8 cellular contexts compared by ENCODE assay signal in the genomic region with DNA sequence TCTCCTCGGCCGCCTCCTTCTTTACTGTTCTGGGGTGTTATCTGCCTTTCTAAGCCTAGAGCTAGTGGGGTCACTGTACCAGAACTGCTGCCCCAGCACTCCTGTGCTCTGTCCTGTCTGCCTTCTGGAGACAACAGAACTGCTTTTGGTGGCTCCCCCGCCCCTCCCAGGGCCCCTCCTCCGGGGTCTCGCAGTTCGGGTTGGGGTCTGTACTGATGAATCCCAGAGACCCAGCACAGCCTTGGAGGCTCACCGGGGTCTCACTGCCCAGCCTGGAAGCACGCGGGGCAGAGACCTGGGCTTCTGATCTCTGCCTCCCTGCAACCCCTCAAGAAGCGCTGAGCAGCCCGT. TPM values are rescaled to one million over a fixed set of nuclear protein-coding genes. Genes with fewer than 3 reads are reported as not detected.
DNase-seq lines count a peak whose midpoint lies in the region; ATAC-seq and TF ChIP-seq lines count a peak whose summit lies in the region.

No MANE protein-coding gene starts in this region.

- ATAC-seq in GM18502 (IDR thresholded peaks at IDR 0.05; ENCODE audit: poor library complexity, unreplicated experiment): no peak
- ATAC-seq in mucosa of descending colon: no peak
- no peak for ATAC-seq in foreskin keratinocyte

- peak overlapping the region; percentile 58 for H3K18ac ChIP-seq in neuronal stem cell (ENCODE audit: low read length)

- H3K36me3 ChIP-seq in OCI-LY7 (ENCODE audit: insufficient read depth, low read length): no peaks in the 10 kb centered on the region
- H3K36me3 ChIP-seq in endodermal cell (ENCODE audit: control insufficient read depth, insufficient read depth, low read length): no peaks in the 10 kb centered on the region
- no peaks in the 10 kb centered on the region for H3K36me3 ChIP-seq in neuronal stem cell (replicated peaks in 1 of 2; ENCODE audit: control insufficient read depth in 2 of 2, insufficient read depth in 2 of 2, low read length in 2 of 2)
- no peaks in the 10 kb centered on the region for H3K36me3 ChIP-seq in mucosa of descending colon (ENCODE audit: low read depth)

- peak overlapping the region; percentile 23 for H2AK5ac ChIP-seq in neuronal stem cell (ENCODE audit: low read depth, low read length)

- CTCF ChIA-PET in OCI-LY7 (lab: Charles Lee; ENCODE audit: unreplicated experiment): interaction anchor here (0.8 kb wide), 1 partner anchor 199 kb away, joined by 3 read pairs; no protein-coding TSS in a partner anchor

- H3K9me2 ChIP-seq in OCI-LY7 (ENCODE audit: insufficient read depth, low read length): no peaks in the 10 kb centered on the region

- H3K9ac ChIP-seq in endodermal cell (ENCODE audit: extremely low read depth, low read length, poor library complexity, severe bottlenecking): no peak overlapping the region
- no peak overlapping the region for H3K9ac ChIP-seq in neuronal stem cell (ENCODE audit: low read depth, low read length, poor library complexity)

- no peak overlapping the region for H3K4ac ChIP-seq in neuronal stem cell (ENCODE audit: low read length)

- no peak overlapping the region for H2BK15ac ChIP-seq in neuronal stem cell (ENCODE audit: low read length)

- no peaks in the 10 kb centered on the region for H3K36me3 Mint-ChIP-seq in endodermal cell (ENCODE audit: low read depth)

- no TSS peak for BruUV-seq in OCI-LY7 (replicated peaks; lab: Mats Ljungman, UMichigan)

- H3K14ac ChIP-seq in neuronal stem cell (ENCODE audit: low read length): no peak overlapping the region

- H3K4me2 ChIP-seq in OCI-LY7 (ENCODE audit: low read length) (peak overlapping the region; percentile 54), neuronal stem cell (ENCODE audit: insufficient read depth, low read length, poor library complexity, severe bottlenecking) (peak overlapping the region; percentile 53)

- H3K27me3 ChIP-seq in endodermal cell (ENCODE audit: control insufficient read depth, insufficient read depth, low read length, poor library complexity, severe bottlenecking) (peaks cover 14% of the 10 kb centered on the region), neuronal stem cell (ENCODE audit: control insufficient read depth in 3 of 3, insufficient read depth in 3 of 3, low read depth in 1 of 3, low read length in 3 of 3) (peaks cover 0 to 35% (median 18%) of the 10 kb centered on the region in 3 experiments), foreskin keratinocyte (no peaks in the 10 kb centered on the region)

- H3K4me3 ChIP-seq in OCI-LY7 (ENCODE audit: low read depth, low read length, poor library complexity, severe bottlenecking) (peak overlapping the region; percentile 41), endodermal cell (ENCODE audit: low read length) (peak overlapping the region; percentile 61), neuronal stem cell (ENCODE audit: low read length in 2 of 2) (no peak overlapping the region), mucosa of descending colon (no peak overlapping the region)

- no peak overlapping the region for H4K91ac ChIP-seq in neuronal stem cell (ENCODE audit: low read depth, low read length, poor library complexity)

- no peak overlapping the region for H4K8ac ChIP-seq in neuronal stem cell (ENCODE audit: low read depth, low read length)

- peak overlapping the region; percentile 68 for H2AFZ ChIP-seq in OCI-LY7 (ENCODE audit: low read length)
- H2AFZ ChIP-seq in neuronal stem cell (ENCODE audit: low read length): peak overlapping the region; percentile 94

- DNase-seq in OCI-LY7 (ENCODE audit: low spot score) (no peak), endodermal cell (no peak), neuronal stem cell (ENCODE audit: low spot score) (no peak), mucosa of descending colon (no peak), foreskin keratinocyte (no peak), NCI-H1694 (lab: John Stamatoyannopoulos, UW) (no peak)

- H2BK12ac ChIP-seq in neuronal stem cell (ENCODE audit: low read length): no peak overlapping the region

- intact Hi-C loops in OCI-LY7 (cut with micrococcal nuclease; ENCODE audit: unreplicated experiment) (loop anchor here (1.0 to 5.0 kb wide), 6 partner anchors 105 to 861 kb away; a partner anchor contains a TSS), mucosa of descending colon (cut with DNase I, micrococcal nuclease) (loop anchor here (5.0 to 10.0 kb wide), 3 partner anchors 98 to 201 kb away; a partner anchor contains a TSS)

- peak overlapping the region; percentile 33 for H2BK5ac ChIP-seq in neuronal stem cell (ENCODE audit: low read length)

- POLR2A ChIA-PET in OCI-LY7 (lab: Charles Lee): interaction anchor here (0.6 kb wide), 2 partner anchors 19 to 303 kb away, joined by 3 to 4 read pairs; no protein-coding TSS in a partner anchor

- H3K4me1 ChIP-seq in OCI-LY7 (ENCODE audit: insufficient read depth, low read length, poor library complexity, severe bottlenecking): peaks cover 5% of the 10 kb centered on the region
- H3K4me1 ChIP-seq in endodermal cell (ENCODE audit: control insufficient read depth, insufficient read depth, low read length): peaks cover 5% of the 10 kb centered on the region
- peaks cover 21 to 22% of the 10 kb centered on the region in 2 donors for H3K4me1 ChIP-seq in neuronal stem cell (ENCODE audit: control insufficient read depth in 2 of 2, insufficient read depth in 1 of 2, low read depth in 1 of 2, low read length in 2 of 2)
- H3K4me1 ChIP-seq in mucosa of descending colon (ENCODE audit: low read depth): peaks cover 17% of the 10 kb centered on the region
- H3K4me1 ChIP-seq in foreskin keratinocyte: no peaks in the 10 kb centered on the region

- H3K79me2 ChIP-seq in OCI-LY7 (ENCODE audit: insufficient read depth, low read depth, low read length): no peaks in the 10 kb centered on the region

- H3K27ac ChIP-seq in C4-2B: peak overlapping the region; percentile 74
- H3K27ac ChIP-seq in OCI-LY7 (ENCODE audit: low read depth, low read length, poor library complexity, severe bottlenecking): no peak overlapping the region
- H3K27ac ChIP-seq in endodermal cell (ENCODE audit: low read depth, low read length): no peak overlapping the region
- H3K27ac ChIP-seq in neuronal stem cell (replicated peaks; ENCODE audit: low read length): no peak overlapping the region
- H3K27ac ChIP-seq in foreskin keratinocyte: no peak overlapping the region

- peak overlapping the region; percentile 21 for H3K23ac ChIP-seq in neuronal stem cell (ENCODE audit: low read depth, low read length, poor library complexity)

- H4K20me1 ChIP-seq in OCI-LY7 (ENCODE audit: insufficient read depth, low read length): no peaks in the 10 kb centered on the region

- H3K9me3 ChIP-seq in OCI-LY7 (ENCODE audit: low read length): no peaks in the 10 kb centered on the region
- no peaks in the 10 kb centered on the region for H3K9me3 ChIP-seq in endodermal cell (ENCODE audit: control insufficient read depth, low read length)
- H3K9me3 ChIP-seq in neuronal stem cell (replicated peaks in 1 of 2; ENCODE audit: control insufficient read depth in 2 of 2, insufficient read depth in 1 of 2, low read depth in 1 of 2, low read length in 2 of 2): no peaks in the 10 kb centered on the region
- no peaks in the 10 kb centered on the region for H3K9me3 ChIP-seq in mucosa of descending colon

- peaks cover 38% of the 10 kb centered on the region for H3K27me3 Mint-ChIP-seq in endodermal cell (ENCODE audit: insufficient read depth)

- H3K4me1 Mint-ChIP-seq in endodermal cell: peaks cover 19% of the 10 kb centered on the region

- no peaks in the 10 kb centered on the region for H3K9me3 Mint-ChIP-seq in endodermal cell

- no peak for TF ChIP-seq CTCF in C4-2B (conservative IDR thresholded peaks at IDR 0.05)
- TF ChIP-seq CTCF in OCI-LY7 (conservative IDR thresholded peaks at IDR 0.05; ENCODE audit: low read length): no peak
- no peak for TF ChIP-seq CTCF in endodermal cell (conservative IDR thresholded peaks at IDR 0.05)
- TF ChIP-seq CTCF in mucosa of descending colon (IDR thresholded peaks at IDR 0.05): no peak
- no peak for TF ChIP-seq CTCF in foreskin keratinocyte (conservative IDR thresholded peaks at IDR 0.05)

- no peak overlapping the region for H3K27ac Mint-ChIP-seq in endodermal cell

- no peak overlapping the region for H2BK120ac ChIP-seq in neuronal stem cell (ENCODE audit: low read depth, low read length)

- WGBS in endodermal cell (ENCODE audit: insufficient coverage in 1 of 2, insufficient read length in 1 of 2), 2 experiments: 76% methylated on average over 6 to 11 of the region's 11 CpGs
- WGBS in neuronal stem cell (ENCODE audit: extremely low coverage in 2 of 2, insufficient read length in 2 of 2, insufficient replicate concordance in 1 of 2), 2 donors: no CpG with 5 or more reads among the region's 11 CpGs

- peak overlapping the region; percentile 41 for H3K4me3 Mint-ChIP-seq in endodermal cell

- no peaks in the 10 kb centered on the region for H3K79me1 ChIP-seq in neuronal stem cell (ENCODE audit: low read depth, low read length)

RNA-seq across cellular contexts. Expression of a gene that starts 3.2 kb away (rescaled TPM):
- not detected in 2 replicates for total RNA-seq in OCI-LY7 (2014; rRNA removed; shearing (Covaris generic))
- total RNA-seq in OCI-LY7 (2022) (not detected in 2 replicates), endodermal cell (10 to 100 TPM; 37.0 to 43.3 TPM), mucosa of descending colon (100 to 1,000 TPM in 2 of 3 donors, 10 to 100 TPM in 1; 82.4 to 154 (median 115) TPM), foreskin keratinocyte (4.4 and 6.0 TPM in 2 replicates)
- 15.0 TPM for polyA plus RNA-seq in endodermal cell (2013, experiment 1 of 2)
- polyA plus RNA-seq in endodermal cell (2013, experiment 2 of 2): 14.0 TPM
- polyA plus RNA-seq in neuronal stem cell (2013, experiment 1 of 2): 0.49 TPM
- 0.48 TPM for polyA plus RNA-seq in neuronal stem cell (2013, experiment 2 of 2)
- polyA plus RNA-seq in foreskin keratinocyte: 2.0 and 2.4 TPM in 2 replicates

RNA-seq across cellular contexts. Expression of a gene that starts 48.7 kb away (rescaled TPM):
- total RNA-seq in OCI-LY7 (2014; rRNA removed; shearing (Covaris generic)): 63.5 and 72.6 TPM in 2 replicates
- total RNA-seq in OCI-LY7 (2022) (79.2 and 91.3 TPM in 2 replicates), endodermal cell (10 to 100 TPM; 44.8 to 79.2 TPM), mucosa of descending colon (10 to 100 TPM; 56.7 to 60.2 (median 60.1) TPM), foreskin keratinocyte (28.8 TPM in 2 replicates)
- polyA plus RNA-seq in endodermal cell (2013, experiment 1 of 2): 34.4 TPM
- 30.5 TPM for polyA plus RNA-seq in endodermal cell (2013, experiment 2 of 2)
- 18.4 TPM for polyA plus RNA-seq in neuronal stem cell (2013, experiment 1 of 2)
- polyA plus RNA-seq in neuronal stem cell (2013, experiment 2 of 2): 19.2 TPM
- polyA plus RNA-seq in foreskin keratinocyte: 7.0 and 8.8 TPM in 2 replicates

Comparison
In these comparisons a context has a peak if more than half of its experiments do, and no peak if none do; other contexts are left out.
1. H3K4me3 ChIP-seq: peak in OCI-LY7 (single experiment) and endodermal cell (single experiment); none in neuronal stem cell (0 of 2) and mucosa of descending colon (single experiment).